In the genomic region with DNA sequence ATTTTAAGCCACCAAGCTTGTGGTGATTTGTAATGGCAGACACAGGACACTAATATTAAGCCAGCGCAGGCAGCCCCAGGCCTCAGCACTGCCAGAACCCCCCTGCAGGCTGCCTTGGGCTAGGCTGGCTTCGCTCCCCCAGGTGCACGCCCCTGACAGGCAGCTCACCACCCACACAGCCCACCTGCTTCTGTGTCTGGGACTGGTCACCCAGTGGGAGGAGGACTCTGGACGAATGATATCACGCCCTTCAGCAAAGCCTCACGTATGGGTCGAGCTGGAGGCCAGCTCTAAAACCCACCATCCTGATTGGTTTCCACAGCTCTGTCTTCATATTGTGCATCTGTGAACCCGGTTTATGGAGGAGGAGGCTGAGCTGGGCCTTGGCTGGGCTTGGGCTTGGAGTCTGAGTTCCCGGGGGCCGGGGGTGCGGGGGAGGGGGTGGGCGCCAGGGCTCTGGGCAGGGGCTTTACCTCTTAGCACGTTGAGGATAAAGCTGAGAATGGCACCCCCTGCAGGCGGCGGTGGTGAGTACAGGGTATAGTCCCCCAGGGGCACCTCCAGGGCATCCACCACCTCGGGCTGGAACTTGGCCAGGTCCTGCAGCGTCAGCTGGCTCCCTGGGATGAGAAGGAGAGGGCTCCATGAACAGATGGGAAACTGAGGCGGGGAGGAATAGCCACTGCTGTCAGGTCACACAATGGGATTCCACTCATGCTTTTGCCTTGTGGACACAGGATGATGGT, we compare ENCODE assay signal across 9 cellular contexts. TPM values are rescaled to one million over a fixed set of nuclear protein-coding genes. Genes with fewer than 3 reads are reported as not detected.
DNase-seq lines count a peak whose midpoint lies in the region; ATAC-seq and TF ChIP-seq lines count a peak whose summit lies in the region.
"Had no signal": no experiment of that assay in that cellular context is flagged by ENCODE, and none has a peak within 500 bp of the region (broad histone marks: within the 10 kb centered on the region; RNA-seq: fewer than 3 reads in every experiment).

No MANE protein-coding gene starts in this region.

- no peaks in the 10 kb centered on the region for H3K4me1 ChIP-seq in upper lobe of right lung

- no peaks in the 10 kb centered on the region for H3K9me3 ChIP-seq in upper lobe of right lung

- no peak overlapping the region for H3K27ac Mint-ChIP-seq in WTC11
- H3K27ac Mint-ChIP-seq in natural killer cell treated with Interleukin-12 subunit alpha and Interleukin-12 subunit beta and Interleukin-15 and Interleukin-18, amount 100 ng/mL, for 72 hours: no peak overlapping the region

- H3K36me3 ChIP-seq in upper lobe of right lung: no peaks in the 10 kb centered on the region

- peak; percentile 98 for ATAC-seq in WTC11
- ATAC-seq in natural killer cell treated with Interleukin-12 subunit alpha and Interleukin-12 subunit beta and Interleukin-15 and Interleukin-18, amount 100 ng/mL, for 72 hours: peak; percentile 54 to 74
- ATAC-seq in upper lobe of right lung: peak; percentile 75
- ATAC-seq in GM21515 (IDR thresholded peaks at IDR 0.05; ENCODE audit: unreplicated experiment): no peak

- H3K4me3 ChIP-seq in upper lobe of right lung: no peak overlapping the region
- H3K4me3 ChIP-seq: BLaER1 treated with 17β-estradiol and CSF1 and Interleukin-3, amounts not matched to agents 10 nM and 100 nM had no signal

- peaks cover 3% of the 10 kb centered on the region for H3K4me1 Mint-ChIP-seq in WTC11
- peaks cover 0 to 5% of the 10 kb centered on the region in 2 donors for H3K4me1 Mint-ChIP-seq in natural killer cell treated with Interleukin-12 subunit alpha and Interleukin-12 subunit beta and Interleukin-15 and Interleukin-18, amount 100 ng/mL, for 72 hours (ENCODE audit: low read depth in 2 of 2)

- H3K27ac ChIP-seq in upper lobe of right lung: no peak overlapping the region
- H3K27ac ChIP-seq: BLaER1 treated with 17β-estradiol and CSF1 and Interleukin-3, amounts not matched to agents 10 nM and 100 nM had no signal

- no peaks in the 10 kb centered on the region for H3K27me3 ChIP-seq in upper lobe of right lung
- H3K27me3 ChIP-seq: BLaER1 treated with 17β-estradiol and CSF1 and Interleukin-3, amounts not matched to agents 10 nM and 100 nM had no signal

- H3K27me3 Mint-ChIP-seq in WTC11 (ENCODE audit: low read depth): no peaks in the 10 kb centered on the region
- peaks cover 0 to 2% of the 10 kb centered on the region in 2 donors for H3K27me3 Mint-ChIP-seq in natural killer cell treated with Interleukin-12 subunit alpha and Interleukin-12 subunit beta and Interleukin-15 and Interleukin-18, amount 100 ng/mL, for 72 hours

- POLR2A ChIA-PET in WTC11 (lab: Charles Lee): interaction anchor here (0.5 to 1.0 kb wide), 3 partner anchors 12 to 823 kb away, joined by 3 read pairs; no protein-coding TSS in a partner anchor

- H3K4me3 Mint-ChIP-seq in WTC11: no peak overlapping the region
- no peak overlapping the region for H3K4me3 Mint-ChIP-seq in natural killer cell treated with Interleukin-12 subunit alpha and Interleukin-12 subunit beta and Interleukin-15 and Interleukin-18, amount 100 ng/mL, for 72 hours

- DNase-seq in NCI-H2029 (lab: John Stamatoyannopoulos, UW) (peak; percentile 4), NCI-H2029 treated with DMSO at 0.1 percent for 48 hours (lab: John Stamatoyannopoulos, UW) (no peak), WTC11 (ENCODE audit: low spot score) (peak; percentile 93), upper lobe of right lung (peak; percentile 87), SKM-1 treated with dmso at 0.1 percent for 144 hours (lab: John Stamatoyannopoulos, UW; ENCODE audit: unreplicated experiment) (no peak)
- peak; percentile 42 for DNase-seq in central memory CD4-positive, alpha-beta T cell
- DNase-seq in natural killer cell treated with Interleukin-12 subunit alpha and Interleukin-12 subunit beta and Interleukin-15 and Interleukin-18, amount 100 ng/mL, for 72 hours (ENCODE audit: low spot score): no peak

- intact Hi-C loops in upper lobe of right lung (cut with DNase I): no loop called here

- H3K9me3 Mint-ChIP-seq in WTC11: peaks cover 4% of the 10 kb centered on the region
- H3K9me3 Mint-ChIP-seq in natural killer cell treated with Interleukin-12 subunit alpha and Interleukin-12 subunit beta and Interleukin-15 and Interleukin-18, amount 100 ng/mL, for 72 hours: no peaks in the 10 kb centered on the region

- peaks cover 3% of the 10 kb centered on the region; the same call in 1 of the 2 replicates for H3K36me3 Mint-ChIP-seq in WTC11
- no peaks in the 10 kb centered on the region for H3K36me3 Mint-ChIP-seq in natural killer cell treated with Interleukin-12 subunit alpha and Interleukin-12 subunit beta and Interleukin-15 and Interleukin-18, amount 100 ng/mL, for 72 hours

- CTCF ChIA-PET in WTC11 (lab: Charles Lee): interaction anchor here (0.6 to 4.0 kb wide), 43 partner anchors 9 to 412 kb away, joined by 3 to 136 read pairs (median 5); a partner anchor contains a TSS

- TF ChIP-seq CTCF in WTC11 (IDR thresholded peaks at IDR 0.05): peak; percentile 78
- peak; percentile 44 for TF ChIP-seq CTCF in upper lobe of right lung (IDR thresholded peaks at IDR 0.05)

TF ChIP-seq in WTC11, 78 proteins besides CTCF, POLR2A, EP300 and RAD21:
- no peak for TF ChIP-seq MXD4 (CRISPR knock-in tag; IDR thresholded peaks at IDR 0.05; ENCODE audit: borderline replicate concordance)
- no peak for TF ChIP-seq CREB1 (CRISPR knock-in tag; IDR thresholded peaks at IDR 0.05)
- no peak for TF ChIP-seq NFYB (CRISPR knock-in tag; conservative IDR thresholded peaks at IDR 0.05; ENCODE audit: low read depth)
- TF ChIP-seq, protein P1, sequence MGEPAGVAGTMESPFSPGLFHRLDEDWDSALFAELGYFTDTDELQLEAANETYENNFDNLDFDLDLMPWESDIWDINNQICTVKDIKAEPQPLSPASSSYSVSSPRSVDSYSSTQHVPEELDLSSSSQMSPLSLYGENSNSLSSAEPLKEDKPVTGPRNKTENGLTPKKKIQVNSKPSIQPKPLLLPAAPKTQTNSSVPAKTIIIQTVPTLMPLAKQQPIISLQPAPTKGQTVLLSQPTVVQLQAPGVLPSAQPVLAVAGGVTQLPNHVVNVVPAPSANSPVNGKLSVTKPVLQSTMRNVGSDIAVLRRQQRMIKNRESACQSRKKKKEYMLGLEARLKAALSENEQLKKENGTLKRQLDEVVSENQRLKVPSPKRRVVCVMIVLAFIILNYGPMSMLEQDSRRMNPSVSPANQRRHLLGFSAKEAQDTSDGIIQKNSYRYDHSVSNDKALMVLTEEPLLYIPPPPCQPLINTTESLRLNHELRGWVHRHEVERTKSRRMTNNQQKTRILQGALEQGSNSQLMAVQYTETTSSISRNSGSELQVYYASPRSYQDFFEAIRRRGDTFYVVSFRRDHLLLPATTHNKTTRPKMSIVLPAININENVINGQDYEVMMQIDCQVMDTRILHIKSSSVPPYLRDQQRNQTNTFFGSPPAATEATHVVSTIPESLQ (CRISPR knock-in tag; IDR thresholded peaks at IDR 0.05): no peak
- TF ChIP-seq MYBL2 (CRISPR knock-in tag; IDR thresholded peaks at IDR 0.05): no peak
- TF ChIP-seq, protein P2, sequence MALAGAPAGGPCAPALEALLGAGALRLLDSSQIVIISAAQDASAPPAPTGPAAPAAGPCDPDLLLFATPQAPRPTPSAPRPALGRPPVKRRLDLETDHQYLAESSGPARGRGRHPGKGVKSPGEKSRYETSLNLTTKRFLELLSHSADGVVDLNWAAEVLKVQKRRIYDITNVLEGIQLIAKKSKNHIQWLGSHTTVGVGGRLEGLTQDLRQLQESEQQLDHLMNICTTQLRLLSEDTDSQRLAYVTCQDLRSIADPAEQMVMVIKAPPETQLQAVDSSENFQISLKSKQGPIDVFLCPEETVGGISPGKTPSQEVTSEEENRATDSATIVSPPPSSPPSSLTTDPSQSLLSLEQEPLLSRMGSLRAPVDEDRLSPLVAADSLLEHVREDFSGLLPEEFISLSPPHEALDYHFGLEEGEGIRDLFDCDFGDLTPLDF (CRISPR knock-in tag; IDR thresholded peaks at IDR 0.05): no peak
- TF ChIP-seq, protein P3, sequence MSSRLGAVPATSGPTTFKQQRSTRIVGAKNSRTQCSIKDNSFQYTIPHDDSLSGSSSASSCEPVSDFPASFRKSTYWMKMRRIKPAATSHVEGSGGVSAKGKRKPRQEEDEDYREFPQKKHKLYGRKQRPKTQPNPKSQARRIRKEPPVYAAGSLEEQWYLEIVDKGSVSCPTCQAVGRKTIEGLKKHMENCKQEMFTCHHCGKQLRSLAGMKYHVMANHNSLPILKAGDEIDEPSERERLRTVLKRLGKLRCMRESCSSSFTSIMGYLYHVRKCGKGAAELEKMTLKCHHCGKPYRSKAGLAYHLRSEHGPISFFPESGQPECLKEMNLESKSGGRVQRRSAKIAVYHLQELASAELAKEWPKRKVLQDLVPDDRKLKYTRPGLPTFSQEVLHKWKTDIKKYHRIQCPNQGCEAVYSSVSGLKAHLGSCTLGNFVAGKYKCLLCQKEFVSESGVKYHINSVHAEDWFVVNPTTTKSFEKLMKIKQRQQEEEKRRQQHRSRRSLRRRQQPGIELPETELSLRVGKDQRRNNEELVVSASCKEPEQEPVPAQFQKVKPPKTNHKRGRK (CRISPR knock-in tag; IDR thresholded peaks at IDR 0.05; ENCODE audit: borderline replicate concordance): no peak
- TF ChIP-seq ZBTB21 (CRISPR knock-in tag; IDR thresholded peaks at IDR 0.05; ENCODE audit: borderline replicate concordance): no peak

RNA-seq across cellular contexts. Expression of a gene that starts 13.8 kb away (rescaled TPM):
- 0.09 to 0.32 TPM (median 0.20 TPM) in 3 replicates for total RNA-seq in WTC11 (2021)
- under 1 TPM; 0.33 to 0.42 TPM for total RNA-seq in natural killer cell treated with Interleukin-12 subunit alpha and Interleukin-12 subunit beta and Interleukin-15 and Interleukin-18, amount 100 ng/mL, for 72 hours
- total RNA-seq in upper lobe of right lung: 66.5 TPM

RNA-seq across cellular contexts. Expression of a gene that starts 39.5 kb away (rescaled TPM):
- total RNA-seq in WTC11 (2021): 44.6 to 51.0 TPM (median 45.2 TPM) in 3 replicates
- 100 to 1,000 TPM in 1 of 2 donors, 10 to 100 TPM in 1; 70.0 to 114 TPM for total RNA-seq in natural killer cell treated with Interleukin-12 subunit alpha and Interleukin-12 subunit beta and Interleukin-15 and Interleukin-18, amount 100 ng/mL, for 72 hours
- total RNA-seq in upper lobe of right lung: 87.1 TPM

RNA-seq across cellular contexts. Expression of a gene that starts 49.8 kb away (rescaled TPM):
- total RNA-seq in WTC11 (2021) (0.85 to 1.1 TPM (median 0.94 TPM) in 3 replicates), upper lobe of right lung (277 TPM)
- total RNA-seq in natural killer cell treated with Interleukin-12 subunit alpha and Interleukin-12 subunit beta and Interleukin-15 and Interleukin-18, amount 100 ng/mL, for 72 hours: 1 to 10 TPM; 2.4 to 2.7 TPM

Comparison
In these comparisons a context has a peak if more than half of its experiments do, and no peak if none do; other contexts are left out.
1. DNase-seq: peak in NCI-H2029 (single experiment), WTC11 (single experiment), central memory CD4-positive, alpha-beta T cell (single experiment) and upper lobe of right lung (single experiment); none in NCI-H2029 treated with DMSO at 0.1 percent for 48 hours (single experiment), natural killer cell treated with Interleukin-12 subunit alpha and Interleukin-12 subunit beta and Interleukin-15 and Interleukin-18, amount 100 ng/mL, for 72 hours (single experiment) and SKM-1 treated with dmso at 0.1 percent for 144 hours (single experiment).
2. RNA of a gene that starts 13.8 kb away (total RNA-seq): 66.5 TPM in upper lobe of right lung (single experiment); 0.33 to 0.42 TPM in natural killer cell treated with Interleukin-12 subunit alpha and Interleukin-12 subunit beta and Interleukin-15 and Interleukin-18, amount 100 ng/mL, for 72 hours and 0.09 to 0.32 TPM in WTC11; every median in the first group is over 10 times any median in the second.
3. RNA of a gene that starts 49.8 kb away (total RNA-seq): 277 TPM in upper lobe of right lung (single experiment); 2.4 to 2.7 TPM in natural killer cell treated with Interleukin-12 subunit alpha and Interleukin-12 subunit beta and Interleukin-15 and Interleukin-18, amount 100 ng/mL, for 72 hours and 0.85 to 1.1 TPM in WTC11; every median in the first group is over 10 times any median in the second.